14 cellular contexts compared by ENCODE assay signal in genomic region chr3:27507515-27508266, GRCh38. TPM values are rescaled to one million over a fixed set of nuclear protein-coding genes. Genes with fewer than 3 reads are reported as not detected.
A peak's percentile ranks its signal among the peaks of the same experiment; 100 is the strongest.
DNase-seq lines count a peak whose midpoint lies in the region; ATAC-seq and TF ChIP-seq lines count a peak whose summit lies in the region.
"Had no signal": no experiment of that assay in that cellular context is flagged by ENCODE, and none has a peak within 500 bp of the region (broad histone marks: within the 10 kb centered on the region; RNA-seq: fewer than 3 reads in every experiment).

No MANE protein-coding gene starts in this region.

- ATAC-seq in left colon = peak; percentile 58
- ATAC-seq: heart left ventricle had no signal

- TF ChIP-seq CTCF in LNCaP clone FGC (IDR thresholded peaks at IDR 0.05; ENCODE audit: control insufficient read depth, extremely low read depth, insufficient read depth) = no peak
- no peak for TF ChIP-seq CTCF in adrenal gland (IDR thresholded peaks at IDR 0.05)

- peak overlapping the region in 1 of 5 donors; percentile 30 for H3K27ac ChIP-seq in adrenal gland
- H3K27ac ChIP-seq: heart left ventricle, uterus had no signal

- no peak for TF ChIP-seq POLR2A in adrenal gland (IDR thresholded peaks at IDR 0.05)

- H3K4me1 ChIP-seq in adrenal gland (replicated peaks in 1 of 2) = no peaks in the 10 kb centered on the region
- H3K4me1 ChIP-seq: uterus had no signal

- DNase-seq in COLO668 (lab: John Stamatoyannopoulos, UW; ENCODE audit: unreplicated experiment) = peak; percentile 6
- peak; percentile 36 for DNase-seq in LNCaP clone FGC (ENCODE audit: low read depth)
- peak in 5 of 7 donors; percentile 32 to 57 (median 38) for DNase-seq in adrenal gland
- no peak for DNase-seq in left colon
- no peak for DNase-seq in SHP77 treated with DMSO at 0.1 percent for 48 hours (lab: John Stamatoyannopoulos, UW)
- no peak for DNase-seq in mesenteric fat pad (ENCODE audit: low spot score)
- no peak for DNase-seq in central memory CD4-positive, alpha-beta T cell
- no peak for DNase-seq in stimulated activated CD4-positive, alpha-beta T cell treated with anti-CD3 and anti-CD28 coated beads, Interleukin-12 subunit alpha, Interleukin-12 subunit beta, amount 100 ng/mL, for 4 hours
- DNase-seq: activated CD4-positive, CD25-positive, alpha-beta regulatory T cell; activated T-cell treated with anti-CD3 and anti-CD28 coated beads, Interleukin-2, amount 50 U/mL, for 48 hours; amygdala; heart left ventricle; uterus had no signal

- WGBS in adrenal gland, 4 donors = 19 to 75% (median 58%) methylated on average over 2 of the region's 2 CpGs

- intact Hi-C loops in adrenal gland (cut with DNase I) (no loop called here), left colon (cut with DNase I, micrococcal nuclease) (no loop called here)

- no peaks in the 10 kb centered on the region for H3K9me3 ChIP-seq in adrenal gland (replicated peaks in 1 of 3)
- H3K9me3 ChIP-seq: uterus had no signal

- no peak overlapping the region for H3K4me3 ChIP-seq in LNCaP clone FGC (ENCODE audit: low read depth, low read length)
- H3K4me3 ChIP-seq in adrenal gland = no peak overlapping the region
- H3K4me3 ChIP-seq: heart left ventricle, lung, uterus had no signal

- no peaks in the 10 kb centered on the region for H3K36me3 ChIP-seq in adrenal gland (replicated peaks in 1 of 2)
- H3K36me3 ChIP-seq: heart left ventricle, uterus had no signal

- no peaks in the 10 kb centered on the region for H3K27me3 ChIP-seq in adrenal gland
- H3K27me3 ChIP-seq: heart left ventricle, uterus had no signal

RNA-seq across cellular contexts. Expression of gene SLC4A7, which starts 23.5 kb away (rescaled TPM):
- total RNA-seq in adrenal gland (10 to 100 TPM in 6 of 8 donors, 1 to 10 TPM in 2; 5.7 to 34.5 (median 18.1) TPM), left colon (10 to 100 TPM; 24.7 to 28.0 TPM), mesenteric fat pad (29.2 TPM)
- 1 to 10 TPM; 2.7 to 7.0 (median 3.9) TPM for polyA plus RNA-seq in adrenal gland

Comparison
In these comparisons a context has a peak if more than half of its experiments do, and no peak if none do; other contexts are left out.
1. DNase-seq: peak in COLO668 (single experiment), LNCaP clone FGC (single experiment) and adrenal gland (5 of 7); none in left colon (0 of 2), SHP77 treated with DMSO at 0.1 percent for 48 hours (single experiment), mesenteric fat pad (single experiment), central memory CD4-positive, alpha-beta T cell (single experiment) and stimulated activated CD4-positive, alpha-beta T cell treated with anti-CD3 and anti-CD28 coated beads, Interleukin-12 subunit alpha, Interleukin-12 subunit beta, amount 100 ng/mL, for 4 hours (single experiment).